Comparison of ENCODE assay signal across 12 cellular contexts in genomic region chr11:79243412-79244174, GRCh38.
DNase-seq lines count a peak whose midpoint lies in the region; ATAC-seq, FAIRE-seq and TF ChIP-seq lines count a peak whose summit lies in the region.
"Had no signal": no experiment of that assay in that cellular context is flagged by ENCODE, and none has a peak within 500 bp of the region (broad histone marks: within the 10 kb centered on the region; RNA-seq: fewer than 3 reads in every experiment).

No MANE protein-coding gene starts in this region.

- H3K4me3 ChIP-seq in BLaER1 (no peak overlapping the region), adipocyte (ENCODE audit: low read length) (no peak overlapping the region), fibroblast of mammary gland (ENCODE audit: control insufficient read depth, low read depth, low read length) (no peak overlapping the region), pancreas (no peak overlapping the region)

- H3K4me2 ChIP-seq in BLaER1: peak overlapping the region; percentile 62

- peak; percentile 27 for DNase-seq in adipocyte (ENCODE audit: low read depth)
- peak; percentile 37 for DNase-seq in fibroblast of mammary gland (ENCODE audit: low read depth)
- peak; percentile 51 for DNase-seq in retina
- no peak for DNase-seq in pancreas
- DNase-seq in NCI-H146 treated with DMSO at 0.1 percent for 48 hours (lab: John Stamatoyannopoulos, UW; ENCODE audit: unreplicated experiment): no peak
- no peak for DNase-seq in GM03348 (ENCODE audit: low spot score)
- DNase-seq in activated naive CD4-positive, alpha-beta T cell treated with anti-CD3 and anti-CD28 coated beads for 36 hours: no peak
- DNase-seq: activated T-cell treated with anti-CD3 and anti-CD28 coated beads, Interleukin-2, amount 50 U/mL, for 24 hours; Caco-2; NCI-H2171; SHP77 had no signal

- H3K9me3 Mint-ChIP-seq in activated naive CD4-positive, alpha-beta T cell treated with anti-CD3 and anti-CD28 coated beads for 36 hours: no peaks in the 10 kb centered on the region
- H3K9me3 Mint-ChIP-seq: activated T-cell treated with anti-CD3 and anti-CD28 coated beads, Interleukin-2, amount 50 U/mL, for 24 hours had no signal

- H4K20me1 ChIP-seq in BLaER1: no peaks in the 10 kb centered on the region

- no peak for FAIRE-seq in pancreas (lab: Jason Lieb, UNC)

- H3K36me3 Mint-ChIP-seq in activated naive CD4-positive, alpha-beta T cell treated with anti-CD3 and anti-CD28 coated beads for 36 hours (ENCODE audit: low read depth): no peaks in the 10 kb centered on the region

- no peak overlapping the region for H3K9ac ChIP-seq in BLaER1
- peak overlapping the region; percentile 45 for H3K9ac ChIP-seq in adipocyte (ENCODE audit: low read length)

- H3K4me3 Mint-ChIP-seq in activated naive CD4-positive, alpha-beta T cell treated with anti-CD3 and anti-CD28 coated beads for 36 hours: no peak overlapping the region
- H3K4me3 Mint-ChIP-seq: activated T-cell treated with anti-CD3 and anti-CD28 coated beads, Interleukin-2, amount 50 U/mL, for 24 hours had no signal

- H3K36me3 ChIP-seq in BLaER1: no peaks in the 10 kb centered on the region
- no peaks in the 10 kb centered on the region for H3K36me3 ChIP-seq in adipocyte (ENCODE audit: control insufficient read depth, insufficient read depth, low read length, severe bottlenecking)
- H3K36me3 ChIP-seq in pancreas: no peaks in the 10 kb centered on the region

- WGBS in pancreas, 2 donors: 74 to 76% methylated on average over 16 of the region's 16 CpGs

- peaks cover 75% of the 10 kb centered on the region for H3K4me1 ChIP-seq in BLaER1
- peaks cover 29% of the 10 kb centered on the region for H3K4me1 ChIP-seq in adipocyte (ENCODE audit: control insufficient read depth, insufficient read depth, low read length)
- H3K4me1 ChIP-seq in pancreas: no peaks in the 10 kb centered on the region
- H3K4me1 ChIP-seq: Caco-2 had no signal

- no peak overlapping the region for H3K27ac Mint-ChIP-seq in activated naive CD4-positive, alpha-beta T cell treated with anti-CD3 and anti-CD28 coated beads for 36 hours
- H3K27ac Mint-ChIP-seq: activated T-cell treated with anti-CD3 and anti-CD28 coated beads, Interleukin-2, amount 50 U/mL, for 24 hours had no signal

- intact Hi-C loops in pancreas (cut with DNase I): no loop called here
- intact Hi-C loops in activated naive CD4-positive, alpha-beta T cell treated with anti-CD3 and anti-CD28 coated beads for 36 hours (cut with micrococcal nuclease): no loop called here

- CTCF ChIA-PET in activated naive CD4-positive, alpha-beta T cell treated with anti-CD3 and anti-CD28 coated beads for 36 hours (lab: Charles Lee): no interaction called here

- peaks cover 3% of the 10 kb centered on the region for H3K27me3 Mint-ChIP-seq in activated naive CD4-positive, alpha-beta T cell treated with anti-CD3 and anti-CD28 coated beads for 36 hours (ENCODE audit: low read depth)
- H3K27me3 Mint-ChIP-seq: activated T-cell treated with anti-CD3 and anti-CD28 coated beads, Interleukin-2, amount 50 U/mL, for 24 hours had no signal

- no peak for ATAC-seq in pancreas

- H3K27me3 ChIP-seq in BLaER1: no peaks in the 10 kb centered on the region
- no peaks in the 10 kb centered on the region for H3K27me3 ChIP-seq in adipocyte (replicated peaks; ENCODE audit: control insufficient read depth, insufficient read depth, low read length)
- H3K27me3 ChIP-seq in pancreas: no peaks in the 10 kb centered on the region

- H3K9me3 ChIP-seq in BLaER1 (no peaks in the 10 kb centered on the region), adipocyte (ENCODE audit: control insufficient read depth, low read length) (no peaks in the 10 kb centered on the region), pancreas (no peaks in the 10 kb centered on the region)
- H3K9me3 ChIP-seq: Caco-2 had no signal

- H3K4me1 Mint-ChIP-seq in activated naive CD4-positive, alpha-beta T cell treated with anti-CD3 and anti-CD28 coated beads for 36 hours (ENCODE audit: low read depth): no peaks in the 10 kb centered on the region

- peak overlapping the region; percentile 64 for H3K27ac ChIP-seq in BLaER1
- H3K27ac ChIP-seq in pancreas: no peak overlapping the region

- TF ChIP-seq CTCF in fibroblast of mammary gland (conservative IDR thresholded peaks at IDR 0.05; ENCODE audit: control insufficient read depth, insufficient read depth, low read depth, low read length) (no peak), pancreas (IDR thresholded peaks at IDR 0.05) (no peak)

Comparison
In these comparisons a context has a peak if more than half of its experiments do, and no peak if none do; other contexts are left out.
1. DNase-seq: peak in adipocyte (single experiment), fibroblast of mammary gland (single experiment) and retina (single experiment); none in pancreas (0 of 6), NCI-H146 treated with DMSO at 0.1 percent for 48 hours (single experiment), GM03348 (single experiment) and activated naive CD4-positive, alpha-beta T cell treated with anti-CD3 and anti-CD28 coated beads for 36 hours (single experiment).